Comparison of ENCODE assay signal across 1 cellular context in the genomic region with DNA sequence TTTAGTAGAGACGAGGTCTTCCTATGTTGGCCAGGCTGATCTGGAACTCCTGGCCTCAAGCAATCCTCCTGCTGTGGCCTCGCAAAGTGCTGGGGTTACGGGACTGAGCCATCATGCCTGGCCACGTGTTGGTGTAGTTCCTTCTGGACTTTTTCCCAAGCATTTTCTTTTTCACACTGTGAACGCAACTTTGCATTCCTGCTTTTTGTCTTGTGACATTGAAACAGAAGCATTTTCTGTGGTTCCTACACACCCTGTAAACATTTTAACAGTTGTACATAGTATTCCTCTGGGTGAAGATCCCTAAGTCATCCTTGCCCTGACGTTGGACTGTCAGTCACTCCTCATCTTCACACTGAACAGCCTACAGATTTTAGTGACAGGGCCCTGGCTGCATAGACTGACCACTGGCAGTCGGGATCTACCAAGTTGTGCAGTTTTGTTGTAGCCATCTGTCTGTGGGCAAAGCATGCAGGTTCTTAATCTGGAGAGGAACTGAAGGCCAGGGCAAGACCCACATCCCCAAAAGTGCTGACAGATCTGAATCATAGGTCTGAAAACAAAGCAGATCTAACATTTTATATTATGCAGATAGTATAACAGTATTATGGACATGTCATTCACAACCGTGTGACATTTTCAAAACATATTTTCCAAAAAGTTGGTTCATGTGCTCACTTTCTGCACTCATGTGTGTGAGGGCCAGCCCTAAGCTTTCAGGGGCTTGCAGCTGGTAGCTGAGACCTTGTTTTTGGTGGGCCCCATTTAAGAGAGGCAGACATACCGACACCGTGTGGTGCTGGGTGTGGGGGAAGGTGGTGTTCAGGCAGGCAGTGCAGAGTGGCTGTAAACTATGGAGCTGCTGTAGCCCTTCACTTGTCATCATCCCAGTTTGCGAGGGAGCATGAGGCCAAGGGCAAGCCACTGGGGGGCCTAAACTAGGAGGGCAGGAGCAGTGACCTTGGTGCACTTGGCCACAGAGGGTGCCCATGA.
TF ChIP-seq lines count a peak whose summit lies in the region.

No MANE protein-coding gene starts in this region.

TF ChIP-seq in endothelial cell of umbilical vein, 7 proteins besides CTCF, POLR2A, EP300 and RAD21:
- no peak for TF ChIP-seq MYC (IDR thresholded peaks at IDR 0.05; ENCODE audit: low read depth, low read length)
- TF ChIP-seq POLR2AphosphoS5 (IDR thresholded peaks at IDR 0.05; ENCODE audit: insufficient read depth, low read depth, low read length), result no peak
- TF ChIP-seq EZH2 (IDR thresholded peaks at IDR 0.05; ENCODE audit: borderline replicate concordance, low read depth, low read length, severe bottlenecking), result no peak
- TF ChIP-seq GATA2 (IDR thresholded peaks at IDR 0.05; ENCODE audit: insufficient read depth, insufficient read length, low read depth, low read length), result no peak
- TF ChIP-seq FOS (IDR thresholded peaks at IDR 0.05; ENCODE audit: borderline replicate concordance, insufficient read depth, low read length), result no peak
- no peak for TF ChIP-seq JUN (IDR thresholded peaks at IDR 0.05; ENCODE audit: borderline replicate concordance, insufficient read depth, insufficient read length, low read depth)
- TF ChIP-seq MAX (IDR thresholded peaks at IDR 0.05; ENCODE audit: insufficient read depth, insufficient read length), result no peak
